11 cellular contexts compared by ENCODE assay signal in genomic region chr12:104434129-104434528, GRCh38.
"Had no signal": no experiment of that assay in that cellular context is flagged by ENCODE, and none has a peak within 500 bp of the region (broad histone marks: within the 10 kb centered on the region; RNA-seq: fewer than 3 reads in every experiment).

No MANE protein-coding gene starts in this region.

- H3K4me3 Mint-ChIP-seq: GM23338, H9, HFFc6 had no signal

- H3K9me3 Mint-ChIP-seq: GM23338, H9, HFFc6 had no signal

- H3K9me3 ChIP-seq: HAP-1 had no signal

- H3K9ac ChIP-seq: GM23248 had no signal

- FAIRE-seq: H1, H54 had no signal

- ATAC-seq: GM23338, HCT116 had no signal

- H2AFZ ChIP-seq: GM23248, GM23338 had no signal

- H3K27ac ChIP-seq: GM23248 had no signal

- H3K4me1 ChIP-seq: HAP-1 had no signal

- H3K36me3 ChIP-seq: HAP-1 had no signal

- H3K4me3 ChIP-seq: GM23248, GM23338, HAP-1 had no signal

- H3K4me2 ChIP-seq: GM23338 had no signal

- DNase-seq: GM23248, GOT3, H7, H9, HCEC 1CT, HFFc6 had no signal

- H3K4me1 Mint-ChIP-seq: GM23338 had no signal

- H3K27ac Mint-ChIP-seq: GM23338, H9, HFFc6 had no signal
